1 cellular context compared by ENCODE assay signal in the genomic region with DNA sequence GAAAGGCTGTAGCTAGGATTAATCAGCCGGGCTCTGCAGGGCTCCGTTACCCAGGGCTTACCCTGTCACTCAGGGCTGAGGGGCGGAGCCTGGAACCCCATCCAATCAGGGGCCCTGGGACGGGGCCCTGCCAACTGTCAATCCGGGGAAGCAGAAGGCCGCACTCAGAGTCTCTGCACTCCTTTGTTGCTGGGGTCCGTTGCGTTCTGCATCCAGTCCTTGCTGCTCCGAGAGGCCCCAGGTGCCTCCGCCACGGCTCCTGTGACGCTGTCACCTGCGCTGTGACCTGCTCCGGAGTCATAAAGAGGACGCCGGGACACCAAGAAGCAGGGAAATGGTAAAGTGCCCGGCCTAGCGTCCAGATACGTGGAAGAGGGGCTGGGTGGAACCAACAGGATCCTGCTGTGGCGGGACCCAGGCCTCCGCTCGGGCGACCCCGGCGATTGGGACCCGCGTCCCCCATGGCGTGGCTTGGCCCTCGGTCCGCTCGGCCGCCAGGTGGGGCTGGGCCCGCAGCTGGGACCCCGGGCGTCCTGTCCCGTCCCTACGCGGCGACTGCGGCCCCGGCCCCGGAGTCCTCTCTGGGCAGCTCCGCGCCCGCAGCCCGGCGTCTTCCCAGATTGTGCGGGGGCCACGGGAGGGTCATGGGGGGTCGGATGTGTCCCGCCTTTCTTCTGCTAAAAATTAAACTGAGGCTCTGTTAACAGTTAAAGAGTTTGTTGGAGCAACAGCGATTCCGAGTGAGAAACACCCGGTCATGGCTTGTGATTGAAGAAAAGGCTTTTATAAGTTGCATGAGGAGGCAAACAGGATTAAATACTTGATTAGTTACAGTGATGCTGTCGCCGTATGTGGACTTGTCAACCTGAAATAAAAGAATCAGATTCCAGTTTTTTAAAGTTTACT.
TF ChIP-seq lines count a peak whose summit lies in the region.

A gene (plus strand): TSS at position 133 of the 906 bp plus-strand sequence. CDS start 7,431 bp downstream, outside the sequence.

TF ChIP-seq in HepG2, 621 proteins besides CTCF, POLR2A, EP300 and RAD21 (continued from another document and continues in another):
- TF ChIP-seq, protein P1, sequence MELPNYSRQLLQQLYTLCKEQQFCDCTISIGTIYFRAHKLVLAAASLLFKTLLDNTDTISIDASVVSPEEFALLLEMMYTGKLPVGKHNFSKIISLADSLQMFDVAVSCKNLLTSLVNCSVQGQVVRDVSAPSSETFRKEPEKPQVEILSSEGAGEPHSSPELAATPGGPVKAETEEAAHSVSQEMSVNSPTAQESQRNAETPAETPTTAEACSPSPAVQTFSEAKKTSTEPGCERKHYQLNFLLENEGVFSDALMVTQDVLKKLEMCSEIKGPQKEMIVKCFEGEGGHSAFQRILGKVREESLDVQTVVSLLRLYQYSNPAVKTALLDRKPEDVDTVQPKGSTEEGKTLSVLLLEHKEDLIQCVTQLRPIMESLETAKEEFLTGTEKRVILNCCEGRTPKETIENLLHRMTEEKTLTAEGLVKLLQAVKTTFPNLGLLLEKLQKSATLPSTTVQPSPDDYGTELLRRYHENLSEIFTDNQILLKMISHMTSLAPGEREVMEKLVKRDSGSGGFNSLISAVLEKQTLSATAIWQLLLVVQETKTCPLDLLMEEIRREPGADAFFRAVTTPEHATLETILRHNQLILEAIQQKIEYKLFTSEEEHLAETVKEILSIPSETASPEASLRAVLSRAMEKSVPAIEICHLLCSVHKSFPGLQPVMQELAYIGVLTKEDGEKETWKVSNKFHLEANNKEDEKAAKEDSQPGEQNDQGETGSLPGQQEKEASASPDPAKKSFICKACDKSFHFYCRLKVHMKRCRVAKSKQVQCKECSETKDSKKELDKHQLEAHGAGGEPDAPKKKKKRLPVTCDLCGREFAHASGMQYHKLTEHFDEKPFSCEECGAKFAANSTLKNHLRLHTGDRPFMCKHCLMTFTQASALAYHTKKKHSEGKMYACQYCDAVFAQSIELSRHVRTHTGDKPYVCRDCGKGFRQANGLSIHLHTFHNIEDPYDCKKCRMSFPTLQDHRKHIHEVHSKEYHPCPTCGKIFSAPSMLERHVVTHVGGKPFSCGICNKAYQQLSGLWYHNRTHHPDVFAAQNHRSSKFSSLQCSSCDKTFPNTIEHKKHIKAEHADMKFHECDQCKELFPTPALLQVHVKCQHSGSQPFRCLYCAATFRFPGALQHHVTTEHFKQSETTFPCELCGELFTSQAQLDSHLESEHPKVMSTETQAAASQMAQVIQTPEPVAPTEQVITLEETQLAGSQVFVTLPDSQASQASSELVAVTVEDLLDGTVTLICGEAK (IDR thresholded peaks at IDR 0.05): no peak
- TF ChIP-seq, protein P1 (CRISPR knock-in tag; IDR thresholded peaks at IDR 0.05): peak; percentile 69
- TF ChIP-seq TGIF2 (CRISPR knock-in tag; IDR thresholded peaks at IDR 0.05) (no peak), ZNF333 (CRISPR knock-in tag; IDR thresholded peaks at IDR 0.05; ENCODE audit: borderline replicate concordance) (no peak), HCFC1 (IDR thresholded peaks at IDR 0.05; ENCODE audit: low read depth, low read length) (no peak), FOXO1 (CRISPR knock-in tag; IDR thresholded peaks at IDR 0.05) (0 out of 2 replicates have a peak, but pooled peaks have one; percentile 22), FOXP1 (IDR thresholded peaks at IDR 0.05) (no peak), FOXP1 (CRISPR knock-in tag; IDR thresholded peaks at IDR 0.05) (no peak), IRF2 (CRISPR knock-in tag; IDR thresholded peaks at IDR 0.05) (no peak), FOXC1 (CRISPR knock-in tag; IDR thresholded peaks at IDR 0.05; ENCODE audit: borderline replicate concordance) (peak; percentile 55), ARNTL (CRISPR knock-in tag; IDR thresholded peaks at IDR 0.05) (no peak), SMYD3 (CRISPR knock-in tag; IDR thresholded peaks at IDR 0.05) (no peak), DNMT1 (CRISPR knock-in tag; IDR thresholded peaks at IDR 0.05) (0 out of 2 replicates have a peak, but pooled peaks have one; percentile 14), ARNT (IDR thresholded peaks at IDR 0.05) (no peak), RORA (CRISPR knock-in tag; IDR thresholded peaks at IDR 0.05) (no peak), NFKB2 (CRISPR knock-in tag; IDR thresholded peaks at IDR 0.05; ENCODE audit: borderline replicate concordance) (peak; percentile 89; the same call in 1 of the 2 replicates), ZNF468 (CRISPR knock-in tag; IDR thresholded peaks at IDR 0.05) (no peak), NR1H2 (CRISPR knock-in tag; IDR thresholded peaks at IDR 0.05; ENCODE audit: borderline replicate concordance, low read depth) (no peak), RFXANK (CRISPR knock-in tag; IDR thresholded peaks at IDR 0.05) (no peak), ZNF747 (CRISPR knock-in tag; IDR thresholded peaks at IDR 0.05; ENCODE audit: borderline replicate concordance) (no peak), FOXJ3 (CRISPR knock-in tag; IDR thresholded peaks at IDR 0.05; ENCODE audit: borderline replicate concordance) (peak; percentile 33; the same call in 1 of the 2 replicates), ZNF232 (CRISPR knock-in tag; IDR thresholded peaks at IDR 0.05; ENCODE audit: borderline replicate concordance) (no peak), XRCC5 (optimal IDR thresholded peaks at IDR 0.05; ENCODE audit: low read length) (peak; percentile 63), KAT7 (CRISPR knock-in tag; IDR thresholded peaks at IDR 0.05; ENCODE audit: borderline replicate concordance) (no peak), SRSF1 (optimal IDR thresholded peaks at IDR 0.05; ENCODE audit: low read depth, low read length) (peak; percentile 25), FOXA1 (IDR thresholded peaks at IDR 0.05) (no peak), FOXA1 (CRISPR knock-in tag; IDR thresholded peaks at IDR 0.05) (no peak)
- TF ChIP-seq, protein P2, sequence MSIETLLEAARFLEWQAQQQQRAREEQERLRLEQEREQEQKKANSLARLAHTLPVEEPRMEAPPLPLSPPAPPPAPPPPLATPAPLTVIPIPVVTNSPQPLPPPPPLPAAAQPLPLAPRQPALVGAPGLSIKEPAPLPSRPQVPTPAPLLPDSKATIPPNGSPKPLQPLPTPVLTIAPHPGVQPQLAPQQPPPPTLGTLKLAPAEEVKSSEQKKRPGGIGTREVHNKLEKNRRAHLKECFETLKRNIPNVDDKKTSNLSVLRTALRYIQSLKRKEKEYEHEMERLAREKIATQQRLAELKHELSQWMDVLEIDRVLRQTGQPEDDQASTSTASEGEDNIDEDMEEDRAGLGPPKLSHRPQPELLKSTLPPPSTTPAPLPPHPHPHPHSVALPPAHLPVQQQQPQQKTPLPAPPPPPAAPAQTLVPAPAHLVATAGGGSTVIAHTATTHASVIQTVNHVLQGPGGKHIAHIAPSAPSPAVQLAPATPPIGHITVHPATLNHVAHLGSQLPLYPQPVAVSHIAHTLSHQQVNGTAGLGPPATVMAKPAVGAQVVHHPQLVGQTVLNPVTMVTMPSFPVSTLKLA (IDR thresholded peaks at IDR 0.05): no peak
- TF ChIP-seq, protein P3, sequence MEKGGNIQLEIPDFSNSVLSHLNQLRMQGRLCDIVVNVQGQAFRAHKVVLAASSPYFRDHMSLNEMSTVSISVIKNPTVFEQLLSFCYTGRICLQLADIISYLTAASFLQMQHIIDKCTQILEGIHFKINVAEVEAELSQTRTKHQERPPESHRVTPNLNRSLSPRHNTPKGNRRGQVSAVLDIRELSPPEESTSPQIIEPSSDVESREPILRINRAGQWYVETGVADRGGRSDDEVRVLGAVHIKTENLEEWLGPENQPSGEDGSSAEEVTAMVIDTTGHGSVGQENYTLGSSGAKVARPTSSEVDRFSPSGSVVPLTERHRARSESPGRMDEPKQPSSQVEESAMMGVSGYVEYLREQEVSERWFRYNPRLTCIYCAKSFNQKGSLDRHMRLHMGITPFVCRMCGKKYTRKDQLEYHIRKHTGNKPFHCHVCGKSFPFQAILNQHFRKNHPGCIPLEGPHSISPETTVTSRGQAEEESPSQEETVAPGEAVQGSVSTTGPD (CRISPR knock-in tag; IDR thresholded peaks at IDR 0.05): no peak
- TF ChIP-seq, protein P4, sequence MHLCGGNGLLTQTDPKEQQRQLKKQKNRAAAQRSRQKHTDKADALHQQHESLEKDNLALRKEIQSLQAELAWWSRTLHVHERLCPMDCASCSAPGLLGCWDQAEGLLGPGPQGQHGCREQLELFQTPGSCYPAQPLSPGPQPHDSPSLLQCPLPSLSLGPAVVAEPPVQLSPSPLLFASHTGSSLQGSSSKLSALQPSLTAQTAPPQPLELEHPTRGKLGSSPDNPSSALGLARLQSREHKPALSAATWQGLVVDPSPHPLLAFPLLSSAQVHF (CRISPR knock-in tag; IDR thresholded peaks at IDR 0.05): no peak
- TF ChIP-seq, protein P5, sequence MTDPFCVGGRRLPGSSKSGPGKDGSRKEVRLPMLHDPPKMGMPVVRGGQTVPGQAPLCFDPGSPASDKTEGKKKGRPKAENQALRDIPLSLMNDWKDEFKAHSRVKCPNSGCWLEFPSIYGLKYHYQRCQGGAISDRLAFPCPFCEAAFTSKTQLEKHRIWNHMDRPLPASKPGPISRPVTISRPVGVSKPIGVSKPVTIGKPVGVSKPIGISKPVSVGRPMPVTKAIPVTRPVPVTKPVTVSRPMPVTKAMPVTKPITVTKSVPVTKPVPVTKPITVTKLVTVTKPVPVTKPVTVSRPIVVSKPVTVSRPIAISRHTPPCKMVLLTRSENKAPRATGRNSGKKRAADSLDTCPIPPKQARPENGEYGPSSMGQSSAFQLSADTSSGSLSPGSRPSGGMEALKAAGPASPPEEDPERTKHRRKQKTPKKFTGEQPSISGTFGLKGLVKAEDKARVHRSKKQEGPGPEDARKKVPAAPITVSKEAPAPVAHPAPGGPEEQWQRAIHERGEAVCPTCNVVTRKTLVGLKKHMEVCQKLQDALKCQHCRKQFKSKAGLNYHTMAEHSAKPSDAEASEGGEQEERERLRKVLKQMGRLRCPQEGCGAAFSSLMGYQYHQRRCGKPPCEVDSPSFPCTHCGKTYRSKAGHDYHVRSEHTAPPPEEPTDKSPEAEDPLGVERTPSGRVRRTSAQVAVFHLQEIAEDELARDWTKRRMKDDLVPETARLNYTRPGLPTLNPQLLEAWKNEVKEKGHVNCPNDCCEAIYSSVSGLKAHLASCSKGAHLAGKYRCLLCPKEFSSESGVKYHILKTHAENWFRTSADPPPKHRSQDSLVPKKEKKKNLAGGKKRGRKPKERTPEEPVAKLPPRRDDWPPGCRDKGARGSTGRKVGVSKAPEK (CRISPR knock-in tag; IDR thresholded peaks at IDR 0.05; ENCODE audit: borderline replicate concordance): no peak
- TF ChIP-seq, protein P6, sequence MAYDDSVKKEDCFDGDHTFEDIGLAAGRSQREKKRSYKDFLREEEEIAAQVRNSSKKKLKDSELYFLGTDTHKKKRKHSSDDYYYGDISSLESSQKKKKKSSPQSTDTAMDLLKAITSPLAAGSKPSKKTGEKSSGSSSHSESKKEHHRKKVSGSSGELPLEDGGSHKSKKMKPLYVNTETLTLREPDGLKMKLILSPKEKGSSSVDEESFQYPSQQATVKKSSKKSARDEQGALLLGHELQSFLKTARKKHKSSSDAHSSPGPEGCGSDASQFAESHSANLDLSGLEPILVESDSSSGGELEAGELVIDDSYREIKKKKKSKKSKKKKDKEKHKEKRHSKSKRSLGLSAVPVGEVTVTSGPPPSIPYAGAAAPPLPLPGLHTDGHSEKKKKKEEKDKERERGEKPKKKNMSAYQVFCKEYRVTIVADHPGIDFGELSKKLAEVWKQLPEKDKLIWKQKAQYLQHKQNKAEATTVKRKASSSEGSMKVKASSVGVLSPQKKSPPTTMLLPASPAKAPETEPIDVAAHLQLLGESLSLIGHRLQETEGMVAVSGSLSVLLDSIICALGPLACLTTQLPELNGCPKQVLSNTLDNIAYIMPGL (CRISPR knock-in tag; IDR thresholded peaks at IDR 0.05; ENCODE audit: borderline replicate concordance in 1 of 2, low read depth in 1 of 2): peak; percentile 89 to 92
- TF ChIP-seq, protein P7, sequence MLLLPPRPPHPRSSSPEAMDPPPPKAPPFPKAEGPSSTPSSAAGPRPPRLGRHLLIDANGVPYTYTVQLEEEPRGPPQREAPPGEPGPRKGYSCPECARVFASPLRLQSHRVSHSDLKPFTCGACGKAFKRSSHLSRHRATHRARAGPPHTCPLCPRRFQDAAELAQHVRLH (CRISPR knock-in tag; IDR thresholded peaks at IDR 0.05; ENCODE audit: borderline replicate concordance, low read depth): peak; percentile 46; the same call in 1 of the 2 replicates
